Comparison of ENCODE assay signal across 8 cellular contexts in the genomic region with DNA sequence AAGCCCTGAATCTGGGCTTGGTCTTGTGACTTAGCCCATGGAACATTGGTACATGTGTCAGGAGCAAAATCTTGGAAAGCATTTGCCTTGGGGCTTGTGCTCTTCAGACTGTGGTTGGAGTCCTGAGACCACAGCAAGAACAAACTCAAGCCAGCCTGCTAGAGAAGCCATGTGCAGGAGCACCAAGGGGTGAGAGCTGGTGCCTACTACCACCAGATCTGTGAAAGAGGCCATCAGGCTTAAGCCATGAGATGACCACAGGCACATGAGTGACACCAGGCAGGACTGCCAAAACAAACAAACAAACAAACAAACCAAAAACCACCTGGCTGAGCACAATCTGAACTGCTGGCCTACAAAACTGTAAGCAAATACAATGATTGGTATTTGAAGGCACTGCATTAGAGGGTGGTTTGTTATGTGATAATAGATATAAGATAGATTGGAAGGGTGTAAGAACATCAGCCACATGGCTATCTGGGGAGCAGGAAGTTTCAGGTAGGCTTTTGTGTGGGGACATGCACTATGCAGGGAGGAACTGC. TPM values are rescaled to one million over a fixed set of nuclear protein-coding genes. Genes with fewer than 3 reads are reported as not detected.
"Had no signal": no experiment of that assay in that cellular context is flagged by ENCODE, and none has a peak within 500 bp of the region (broad histone marks: within the 10 kb centered on the region; RNA-seq: fewer than 3 reads in every experiment).

No MANE protein-coding gene starts in this region.

- H3K9me3 ChIP-seq: HAP-1 had no signal

- DNase-seq: GOT3, H7, HFFc6, IMR-90 had no signal

- H3K27ac ChIP-seq: HL-60 had no signal

- H3K36me3 ChIP-seq: HAP-1 had no signal

- H3K27ac Mint-ChIP-seq: HFFc6 had no signal

- ATAC-seq: HCT116, K562 had no signal

- H3K4me3 ChIP-seq: HAP-1, K562 had no signal

- H3K4me3 Mint-ChIP-seq: HFFc6 had no signal

RNA-seq across cellular contexts. Expression of a gene that starts 9.0 kb away (rescaled TPM):
- total RNA-seq: K562 had no signal
- polyA plus RNA-seq: K562 had no signal
